Comparison of ENCODE assay signal across 8 cellular contexts in the genomic region with DNA sequence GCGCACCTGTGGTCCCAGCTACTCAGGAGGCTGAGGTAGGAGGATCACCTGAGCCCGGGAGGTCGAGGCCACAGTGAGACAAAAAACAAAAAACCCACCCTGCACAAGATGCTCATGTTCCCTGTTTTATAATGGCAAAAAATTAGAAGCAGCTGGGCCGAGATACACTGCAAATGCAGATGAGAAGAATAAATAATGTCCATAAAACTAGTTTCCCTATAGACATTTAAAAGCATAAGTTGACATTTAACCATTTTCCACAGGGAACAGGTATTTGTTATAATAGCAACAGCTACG. TPM values are rescaled to one million over a fixed set of nuclear protein-coding genes. Genes with fewer than 3 reads are reported as not detected.
DNase-seq lines count a peak whose midpoint lies in the region; ATAC-seq and TF ChIP-seq lines count a peak whose summit lies in the region.

No MANE protein-coding gene starts in this region.

- H3K36me3 Mint-ChIP-seq in WTC11, result no peaks in the 10 kb centered on the region

- no peaks in the 10 kb centered on the region for H3K9me3 ChIP-seq in HCT116 (ENCODE audit: control insufficient read depth in 1 of 2, insufficient read depth in 1 of 2, low read depth in 1 of 2, low read length in 2 of 2)
- H3K9me3 ChIP-seq in right cardiac atrium (ENCODE audit: control insufficient read depth, low read length), result no peaks in the 10 kb centered on the region
- no peaks in the 10 kb centered on the region for H3K9me3 ChIP-seq in spleen

- H3K36me3 ChIP-seq in HCT116 (ENCODE audit: control insufficient read depth in 1 of 2, insufficient read depth in 2 of 2, low read length in 2 of 2) (no peaks in the 10 kb centered on the region), spleen (no peaks in the 10 kb centered on the region)

- no peaks in the 10 kb centered on the region for H3K27me3 ChIP-seq in HCT116 (ENCODE audit: insufficient read depth, low read length)
- H3K27me3 ChIP-seq in right cardiac atrium (ENCODE audit: control insufficient read depth, insufficient read depth), result no peaks in the 10 kb centered on the region
- H3K27me3 ChIP-seq in spleen (replicated peaks in 1 of 7), result no peaks in the 10 kb centered on the region

- ATAC-seq in HCT116, result no peak
- no peak for ATAC-seq in WTC11
- ATAC-seq in right cardiac atrium, result no peak
- no peak for ATAC-seq in HG03135 (IDR thresholded peaks at IDR 0.05; ENCODE audit: unreplicated experiment)
- ATAC-seq in HG03354 (IDR thresholded peaks at IDR 0.05; ENCODE audit: poor library complexity, severe bottlenecking, unreplicated experiment), result no peak

- H3K27me3 Mint-ChIP-seq in WTC11 (ENCODE audit: low read depth), result no peaks in the 10 kb centered on the region

- WGBS in right cardiac atrium, result 72% methylated on average over 5 of the region's 5 CpGs
- 61 to 68% (median 65%) methylated on average over 5 of the region's 5 CpGs for WGBS in spleen, 5 donors

- peak overlapping the region; percentile 84 for H3K27ac Mint-ChIP-seq in WTC11

- no peak for DNase-seq in HCT116 (ENCODE audit: low read depth, low spot score)
- no peak for DNase-seq in WTC11 (ENCODE audit: low spot score)
- DNase-seq in right cardiac atrium, result no peak
- DNase-seq in spleen, result no peak
- no peak for DNase-seq in NCI-H524 treated with DMSO at 0.1 percent for 48 hours (lab: John Stamatoyannopoulos, UW)
- no peak for DNase-seq in nucleus accumbens (lab: John Stamatoyannopoulos, UW)

- peaks cover 37% of the 10 kb centered on the region for H3K79me2 ChIP-seq in HCT116 (ENCODE audit: insufficient read depth, low read length)

- no peak for TF ChIP-seq RAD21 in HCT116 (IDR thresholded peaks at IDR 0.05; ENCODE audit: low read depth)

- peak overlapping the region; percentile 65 for H2AFZ ChIP-seq in HCT116 (ENCODE audit: low read depth, low read length, poor library complexity, severe bottlenecking)

- peak overlapping the region; percentile 86 for H3K4me2 ChIP-seq in HCT116 (ENCODE audit: low read length)

- H3K4me1 Mint-ChIP-seq in WTC11, result peaks cover 44% of the 10 kb centered on the region

- CTCF ChIA-PET in HCT116 (lab: Charles Lee), result interaction anchor here (1.3 to 2.0 kb wide), 4 partner anchors 10 to 681 kb away, joined by 3 to 14 read pairs (median 4); no protein-coding TSS in a partner anchor
- CTCF ChIA-PET in WTC11 (lab: Charles Lee), result interaction anchor here (0.6 to 2.5 kb wide), 3 partner anchors 30 to 86 kb away, joined by 3 to 18 read pairs (median 4); no protein-coding TSS in a partner anchor

- RAD21 ChIA-PET in HCT116 (lab: Charles Lee; ENCODE audit: low non-redundant PET in 1 of 2, low total read pairs in 2 of 2, uncharacterized antibody in 2 of 2, unreplicated experiment in 2 of 2), result no interaction called here

- intact Hi-C loops in HCT116 (cut with micrococcal nuclease), result loop anchor here (1.0 kb wide), 2 partner anchors 55 to 95 kb away; partner anchors contain the start of gene PTPN23
- intact Hi-C loops in right cardiac atrium (cut with DNase I), result loop anchor here in 1 of 4 donors (2.0 kb wide), 1 partner anchor 55 kb away; no protein-coding TSS in a partner anchor
- intact Hi-C loops in spleen (cut with DNase I; ENCODE audit: low total_unique reads), result loop anchor here (2.0 kb wide), 1 partner anchor 55 kb away; no protein-coding TSS in a partner anchor

- H3K4me3 Mint-ChIP-seq in WTC11, result peak overlapping the region; percentile 66

- peak overlapping the region; percentile 28 for H3K27ac ChIP-seq in HCT116 (ENCODE audit: low read depth, low read length)
- peak overlapping the region; percentile 55 for H3K27ac ChIP-seq in right cardiac atrium (ENCODE audit: low read length)
- peak overlapping the region; percentile 71 to 92 (median 87) for H3K27ac ChIP-seq in spleen

- no peaks in the 10 kb centered on the region; the same call in 1 of the 2 replicates for H4K20me1 ChIP-seq in HCT116 (ENCODE audit: insufficient read depth)

- H3K9me2 ChIP-seq in HCT116 (ENCODE audit: insufficient read depth), result no peaks in the 10 kb centered on the region

- peak overlapping the region; percentile 69 for H3K9ac ChIP-seq in HCT116 (ENCODE audit: low read length)

- TF ChIP-seq POLR2A in HCT116 (IDR thresholded peaks at IDR 0.05; ENCODE audit: borderline replicate concordance, extremely low read depth, insufficient read depth, insufficient read length) (no peak), spleen (IDR thresholded peaks at IDR 0.05) (no peak)

- POLR2A ChIA-PET in HCT116 (lab: Charles Lee), result no interaction called here
- POLR2A ChIA-PET in WTC11 (lab: Charles Lee), result no interaction called here

- no peak for TF ChIP-seq CTCF in HCT116 (IDR thresholded peaks at IDR 0.05 in 2 of 3, conservative IDR thresholded peaks at IDR 0.05 in 1 of 3; ENCODE audit: borderline replicate concordance in 1 of 3, insufficient read depth in 1 of 3, low read depth in 2 of 3, low read length in 2 of 3)
- TF ChIP-seq CTCF in WTC11 (IDR thresholded peaks at IDR 0.05), result no peak
- no peak for TF ChIP-seq CTCF in spleen (IDR thresholded peaks at IDR 0.05 in 8 of 11, conservative IDR thresholded peaks at IDR 0.05 in 3 of 11)

- TSS peak; percentile 80 for BruUV-seq in HCT116 (replicated peaks; lab: Mats Ljungman, UMichigan)

- H3K4me1 ChIP-seq in HCT116 (ENCODE audit: control insufficient read depth in 1 of 2, insufficient read depth in 2 of 2, low read length in 2 of 2) (peaks cover 2 to 24% of the 10 kb centered on the region in 2 experiments; a peak in 2 of 4 replicates), right cardiac atrium (ENCODE audit: control insufficient read depth, insufficient read depth, low read length) (no peaks in the 10 kb centered on the region), spleen (peaks cover 9 to 43% (median 36%) of the 10 kb centered on the region in 6 donors)

- peak overlapping the region; percentile 65 to 97 for H3K4me3 ChIP-seq in HCT116 (replicated peaks in 1 of 2; ENCODE audit: low read depth in 1 of 2, low read length in 2 of 2)
- H3K4me3 ChIP-seq in right cardiac atrium (ENCODE audit: low read length), result peak overlapping the region; percentile 86
- H3K4me3 ChIP-seq in spleen, result peak overlapping the region; percentile 68 to 99 (median 98)

- H3K9me3 Mint-ChIP-seq in WTC11, result peaks cover 4% of the 10 kb centered on the region; the same call in 1 of the 2 replicates

TF ChIP-seq in HCT116, 20 proteins besides CTCF, POLR2A, EP300 and RAD21 (continues in another document):
- TF ChIP-seq EZH2phosphoT487 (IDR thresholded peaks at IDR 0.05; ENCODE audit: borderline replicate concordance) (no peak), YY1 (IDR thresholded peaks at IDR 0.05; ENCODE audit: extremely low read depth, insufficient replicate concordance, low read depth, low read length) (no peak), CBX3 (IDR thresholded peaks at IDR 0.05; ENCODE audit: low read depth) (no peak), JUND (IDR thresholded peaks at IDR 0.05) (no peak), POLR2AphosphoS5 (IDR thresholded peaks at IDR 0.05; ENCODE audit: low read depth, low read length) (no peak), ELF1 (IDR thresholded peaks at IDR 0.05; ENCODE audit: borderline replicate concordance, low read depth) (no peak), FOSL1 (IDR thresholded peaks at IDR 0.05; ENCODE audit: low read depth) (no peak), CEBPB (IDR thresholded peaks at IDR 0.05; ENCODE audit: low read depth) (no peak), ATF3 (IDR thresholded peaks at IDR 0.05) (no peak), ZNF274 (IDR thresholded peaks at IDR 0.05; ENCODE audit: low read depth, low read length) (no peak)
- TF ChIP-seq, protein P1, sequence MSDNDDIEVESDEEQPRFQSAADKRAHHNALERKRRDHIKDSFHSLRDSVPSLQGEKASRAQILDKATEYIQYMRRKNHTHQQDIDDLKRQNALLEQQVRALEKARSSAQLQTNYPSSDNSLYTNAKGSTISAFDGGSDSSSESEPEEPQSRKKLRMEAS (IDR thresholded peaks at IDR 0.05), result no peak

TF ChIP-seq in WTC11, 78 proteins besides CTCF, POLR2A, EP300 and RAD21 (continues in another document):
- TF ChIP-seq, protein P2, sequence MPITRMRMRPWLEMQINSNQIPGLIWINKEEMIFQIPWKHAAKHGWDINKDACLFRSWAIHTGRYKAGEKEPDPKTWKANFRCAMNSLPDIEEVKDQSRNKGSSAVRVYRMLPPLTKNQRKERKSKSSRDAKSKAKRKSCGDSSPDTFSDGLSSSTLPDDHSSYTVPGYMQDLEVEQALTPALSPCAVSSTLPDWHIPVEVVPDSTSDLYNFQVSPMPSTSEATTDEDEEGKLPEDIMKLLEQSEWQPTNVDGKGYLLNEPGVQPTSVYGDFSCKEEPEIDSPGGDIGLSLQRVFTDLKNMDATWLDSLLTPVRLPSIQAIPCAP (CRISPR knock-in tag; IDR thresholded peaks at IDR 0.05), result no peak
- no peak for TF ChIP-seq ZNF396 (CRISPR knock-in tag; IDR thresholded peaks at IDR 0.05; ENCODE audit: borderline replicate concordance)
- no peak for TF ChIP-seq ZNF263 (CRISPR knock-in tag; IDR thresholded peaks at IDR 0.05; ENCODE audit: low read depth)
- TF ChIP-seq, protein P3, sequence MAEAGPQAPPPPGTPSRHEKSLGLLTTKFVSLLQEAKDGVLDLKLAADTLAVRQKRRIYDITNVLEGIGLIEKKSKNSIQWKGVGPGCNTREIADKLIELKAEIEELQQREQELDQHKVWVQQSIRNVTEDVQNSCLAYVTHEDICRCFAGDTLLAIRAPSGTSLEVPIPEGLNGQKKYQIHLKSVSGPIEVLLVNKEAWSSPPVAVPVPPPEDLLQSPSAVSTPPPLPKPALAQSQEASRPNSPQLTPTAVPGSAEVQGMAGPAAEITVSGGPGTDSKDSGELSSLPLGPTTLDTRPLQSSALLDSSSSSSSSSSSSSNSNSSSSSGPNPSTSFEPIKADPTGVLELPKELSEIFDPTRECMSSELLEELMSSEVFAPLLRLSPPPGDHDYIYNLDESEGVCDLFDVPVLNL (CRISPR knock-in tag; IDR thresholded peaks at IDR 0.05; ENCODE audit: borderline replicate concordance, low read depth), result no peak
- TF ChIP-seq JUN (CRISPR knock-in tag; IDR thresholded peaks at IDR 0.05), result no peak

RNA-seq across cellular contexts. Expression of gene SCAP, which starts 0.5 kb away (rescaled TPM):
- total RNA-seq in HCT116 (2021; ENCODE audit: unreplicated experiment) (67.6 TPM), WTC11 (2021) (115 to 117 TPM (median 117 TPM) in 3 replicates), right cardiac atrium (10 to 100 TPM; 38.4 to 46.6 (median 44.0) TPM), spleen (100 to 1,000 TPM in 3 of 7 donors, 10 to 100 TPM in 4; 70.9 to 116 (median 97.8) TPM)
- polyA plus RNA-seq in HCT116 (2012), result 46.3 and 49.8 TPM in 2 replicates
- polyA plus RNA-seq in right cardiac atrium (31.1 TPM), spleen (10 to 100 TPM; 17.8 to 45.1 (median 29.4) TPM)

RNA-seq across cellular contexts. Expression of gene ELP6, which starts 37.2 kb away (rescaled TPM):
- total RNA-seq in HCT116 (2021; ENCODE audit: unreplicated experiment) (38.8 TPM), WTC11 (2021) (62.0 to 67.6 TPM (median 65.4 TPM) in 3 replicates), right cardiac atrium (10 to 100 TPM; 15.3 to 25.5 (median 22.6) TPM), spleen (10 to 100 TPM; 16.6 to 31.9 (median 24.2) TPM)
- 31.1 and 36.3 TPM in 2 replicates for polyA plus RNA-seq in HCT116 (2012)
- polyA plus RNA-seq in right cardiac atrium (28.7 TPM), spleen (10 to 100 TPM; 24.8 to 35.6 (median 30.4) TPM)

Comparison
In these comparisons a context has a peak if more than half of its experiments do, and no peak if none do; other contexts are left out.
1. H3K27ac ChIP-seq: peak in every context shown above with its lines; median percentile 87 in spleen; 55 in right cardiac atrium; 28 in HCT116.